In genomic region chr3:9405756-9406155, GRCh38 we compare ENCODE assay signal across 16 cellular contexts. TPM values are rescaled to one million over a fixed set of nuclear protein-coding genes. Genes with fewer than 3 reads are reported as not detected.
A peak's percentile ranks its signal among the peaks of the same experiment; 100 is the strongest.
DNase-seq lines count a peak whose midpoint lies in the region; ATAC-seq and TF ChIP-seq lines count a peak whose summit lies in the region.
"Had no signal": no experiment of that assay in that cellular context is flagged by ENCODE, and none has a peak within 500 bp of the region (broad histone marks: within the 10 kb centered on the region; RNA-seq: fewer than 3 reads in every experiment).

No MANE protein-coding gene starts in this region.

- TF ChIP-seq CTCF in Caco-2 (IDR thresholded peaks at IDR 0.05; ENCODE audit: insufficient read depth in 1 of 2, low read depth in 1 of 2, low read length in 1 of 2, severe bottlenecking in 1 of 2, unreplicated experiment in 1 of 2) (no peak), PC-9 (conservative IDR thresholded peaks at IDR 0.05) (no peak), epithelial cell of proximal tubule (conservative IDR thresholded peaks at IDR 0.05; ENCODE audit: low read depth, low read length) (no peak), osteocyte (IDR thresholded peaks at IDR 0.05) (no peak), omental fat pad (IDR thresholded peaks at IDR 0.05) (no peak)

- H3F3A ChIP-seq in PC-9 (ENCODE audit: insufficient read depth, low read depth): peaks cover 28% of the 10 kb centered on the region

- ATAC-seq in omental fat pad (ENCODE audit: low FRiP score) (no peak), GM18505 (IDR thresholded peaks at IDR 0.05; ENCODE audit: unreplicated experiment) (no peak)

- BruUV-seq in Caco-2 (replicated peaks; lab: Mats Ljungman, UMichigan) (no TSS peak), PC-9 (replicated peaks; lab: Mats Ljungman, UMichigan) (no TSS peak)

- H3K4me1 ChIP-seq in Caco-2 (peaks cover 67% of the 10 kb centered on the region), PC-9 (replicated peaks; ENCODE audit: insufficient read depth) (peaks cover 44% of the 10 kb centered on the region)

- no peak for DNase-seq in Caco-2
- DNase-seq in PC-9: no peak
- peak; percentile 31 for DNase-seq in epithelial cell of proximal tubule (ENCODE audit: low read depth)
- DNase-seq in osteocyte (ENCODE audit: extremely low spot score, unreplicated experiment): no peak
- no peak for DNase-seq in omental fat pad (ENCODE audit: low spot score)
- DNase-seq in stimulated activated naive CD4-positive, alpha-beta T cell (lab: John Stamatoyannopoulos, UW): no peak
- DNase-seq in LoVo (ENCODE audit: low spot score): no peak
- DNase-seq: activated CD8-positive, alpha-beta memory T cell treated with anti-CD3 and anti-CD28 coated beads, Interleukin-2, amount 50 U/mL, for 4 hours; adrenal gland; NCI-H1105; NCI-H345; OCI-M1; upper lobe of left lung had no signal

- H3K9me2 ChIP-seq in PC-9 (ENCODE audit: insufficient read depth): no peaks in the 10 kb centered on the region

- H3K27me3 Mint-ChIP-seq in Caco-2 (ENCODE audit: insufficient read depth, unreplicated experiment): no peaks in the 10 kb centered on the region
- H3K27me3 Mint-ChIP-seq in osteocyte (ENCODE audit: unreplicated experiment): no peaks in the 10 kb centered on the region

- H3K4me1 Mint-ChIP-seq in Caco-2 (ENCODE audit: low read depth, unreplicated experiment) (peaks cover 39% of the 10 kb centered on the region), osteocyte (ENCODE audit: unreplicated experiment) (peaks cover 85% of the 10 kb centered on the region)

- H3K4me3 ChIP-seq in Caco-2 (ENCODE audit: low read depth, low read length): no peak overlapping the region
- no peak overlapping the region for H3K4me3 ChIP-seq in PC-9
- no peak overlapping the region for H3K4me3 ChIP-seq in epithelial cell of proximal tubule (ENCODE audit: low read depth, low read length)
- H3K4me3 ChIP-seq: adrenal gland; BLaER1 treated with 17β-estradiol and CSF1 and Interleukin-3, amounts not matched to agents 10 nM and 100 nM; upper lobe of left lung had no signal

- intact Hi-C loops in Caco-2 (cut with micrococcal nuclease; ENCODE audit: unreplicated experiment): no loop called here
- intact Hi-C loops in PC-9 (cut with micrococcal nuclease; ENCODE audit: unreplicated experiment): no loop called here

- H3K36me3 ChIP-seq in Caco-2 (ENCODE audit: control insufficient read depth, insufficient read depth, low read length): no peaks in the 10 kb centered on the region
- peaks cover 15% of the 10 kb centered on the region; the same call in 1 of the 2 replicates for H3K36me3 ChIP-seq in PC-9 (ENCODE audit: low read depth)
- H3K36me3 ChIP-seq: adrenal gland, upper lobe of left lung had no signal

- H3K9me3 ChIP-seq in Caco-2 (no peaks in the 10 kb centered on the region), PC-9 (ENCODE audit: insufficient read depth, low read depth) (peaks cover 4% of the 10 kb centered on the region; the same call in 1 of the 2 replicates)
- H3K9me3 ChIP-seq: adrenal gland, upper lobe of left lung had no signal

- H3K27ac Mint-ChIP-seq in Caco-2 (ENCODE audit: unreplicated experiment): peak overlapping the region; percentile 67
- peak overlapping the region; percentile 4 for H3K27ac Mint-ChIP-seq in osteocyte (ENCODE audit: unreplicated experiment)

- H3K4me3 Mint-ChIP-seq in Caco-2 (ENCODE audit: unreplicated experiment) (peak overlapping the region; percentile 48), osteocyte (ENCODE audit: unreplicated experiment) (no peak overlapping the region)

- H3K27ac ChIP-seq in PC-9: peak overlapping the region; percentile 3; the same call in 1 of the 2 replicates
- H3K27ac ChIP-seq: adrenal gland; BLaER1 treated with 17β-estradiol and CSF1 and Interleukin-3, amounts not matched to agents 10 nM and 100 nM; parathyroid adenoma had no signal

- peaks cover 7% of the 10 kb centered on the region for H3K36me3 Mint-ChIP-seq in Caco-2 (ENCODE audit: insufficient read depth, unreplicated experiment)
- H3K36me3 Mint-ChIP-seq in osteocyte (ENCODE audit: unreplicated experiment): peaks cover 6% of the 10 kb centered on the region

- H3K9me3 Mint-ChIP-seq in Caco-2 (ENCODE audit: unreplicated experiment) (no peaks in the 10 kb centered on the region), osteocyte (ENCODE audit: unreplicated experiment) (no peaks in the 10 kb centered on the region)

- H2AFZ ChIP-seq in PC-9: no peak overlapping the region
- H2AFZ ChIP-seq: parathyroid adenoma had no signal

- peaks cover 99% of the 10 kb centered on the region for H4K20me1 ChIP-seq in PC-9 (ENCODE audit: insufficient read depth)

- no peak for TF ChIP-seq POLR2A in GM18505 (IDR thresholded peaks at IDR 0.05; ENCODE audit: borderline replicate concordance, extremely low read depth, insufficient read depth, insufficient read length)

- H3K27me3 ChIP-seq in Caco-2 (replicated peaks; ENCODE audit: control insufficient read depth, insufficient read depth, low read length) (no peaks in the 10 kb centered on the region), PC-9 (ENCODE audit: insufficient read depth, low read depth) (no peaks in the 10 kb centered on the region)
- H3K27me3 ChIP-seq: adrenal gland; BLaER1 treated with 17β-estradiol and CSF1 and Interleukin-3, amounts not matched to agents 10 nM and 100 nM; upper lobe of left lung had no signal

- CTCF ChIA-PET in Caco-2 (lab: Charles Lee): interaction anchor here (0.5 kb wide), 1 partner anchor 905 kb away, joined by 6 read pairs; no protein-coding TSS in a partner anchor
- CTCF ChIA-PET in PC-9 (lab: Charles Lee): no interaction called here

- POLR2A ChIA-PET in Caco-2 (lab: Charles Lee) (no interaction called here), PC-9 (lab: Charles Lee; ENCODE audit: unreplicated experiment) (no interaction called here)

- peak overlapping the region; percentile 31; the same call in 1 of the 2 replicates for H3K4me2 ChIP-seq in PC-9

- H3K79me2 ChIP-seq in PC-9 (ENCODE audit: low read depth): peaks cover 100% of the 10 kb centered on the region

RNA-seq across cellular contexts. Expression of gene SETD5, which starts 8.3 kb away (rescaled TPM):
- total RNA-seq in Caco-2 (2022) (140 and 155 TPM in 2 replicates), PC-9 (2021) (117 and 140 TPM in 2 replicates), epithelial cell of proximal tubule (33.0 and 41.1 TPM in 2 replicates), osteocyte (154 and 161 TPM in 2 replicates), omental fat pad (100 to 1,000 TPM in 2 of 4 donors, 10 to 100 TPM in 2; 86.4 to 120 (median 99.3) TPM)

RNA-seq across cellular contexts. Expression of gene THUMPD3, which starts 42.9 kb away (rescaled TPM):
- total RNA-seq in Caco-2 (2022) (56.0 and 62.2 TPM in 2 replicates), PC-9 (2021) (48.8 and 49.9 TPM in 2 replicates), epithelial cell of proximal tubule (40.8 and 43.9 TPM in 2 replicates), osteocyte (43.2 and 45.4 TPM in 2 replicates), omental fat pad (10 to 100 TPM; 17.2 to 30.0 (median 20.2) TPM)
